Comparison of ENCODE assay signal across 8 cellular contexts in the genomic region with DNA sequence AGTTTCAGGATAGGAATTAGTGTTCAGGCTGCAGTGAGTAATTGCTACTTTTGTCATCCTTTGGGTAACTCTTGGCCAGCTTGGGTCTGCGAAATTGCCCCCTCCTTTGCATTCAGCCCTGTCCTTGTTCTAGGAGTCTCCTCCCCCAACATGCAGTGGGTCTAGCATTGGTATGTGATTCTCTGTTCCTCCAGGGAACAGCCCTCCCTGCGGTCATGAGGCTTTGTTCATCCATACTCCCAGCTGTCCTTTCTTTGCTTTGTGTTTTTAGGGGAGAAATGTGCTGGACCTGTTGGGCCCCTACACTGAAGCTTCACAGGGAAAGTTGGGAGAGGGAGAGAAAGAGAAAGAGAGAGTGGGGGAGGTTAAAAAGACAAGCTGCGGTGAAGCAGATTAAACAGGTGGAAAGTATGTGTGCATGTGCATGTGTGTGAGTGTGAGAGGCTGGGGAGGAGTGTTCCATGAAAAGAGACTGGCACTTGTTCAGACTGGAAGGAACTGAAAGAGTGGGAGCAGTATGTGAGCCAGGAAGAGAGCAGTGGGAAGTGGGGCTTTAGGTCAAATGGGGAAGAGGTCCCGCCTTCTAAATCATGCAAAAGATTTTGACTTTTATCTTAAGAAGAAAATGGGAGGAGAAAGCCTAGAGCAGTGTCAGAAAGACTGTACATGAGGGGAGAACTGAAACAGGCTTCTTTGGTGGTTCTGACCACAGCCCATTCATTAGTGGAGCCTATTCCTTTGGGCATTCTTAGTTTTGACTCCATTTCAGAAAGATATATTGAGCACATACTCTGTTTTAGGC. TPM values are rescaled to one million over a fixed set of nuclear protein-coding genes. Genes with fewer than 3 reads are reported as not detected.
A peak's percentile ranks its signal among the peaks of the same experiment; 100 is the strongest.
DNase-seq lines count a peak whose midpoint lies in the region; ATAC-seq lines count a peak whose summit lies in the region.

No MANE protein-coding gene starts in this region.

- no peaks in the 10 kb centered on the region for H3K9me3 Mint-ChIP-seq in activated naive CD8-positive, alpha-beta T cell treated with anti-CD3 and anti-CD28 coated beads, Interleukin-2, amount 50 U/mL, for 24 hours
- no peaks in the 10 kb centered on the region for H3K9me3 Mint-ChIP-seq in activated naive CD8-positive, alpha-beta T cell treated with anti-CD3 and anti-CD28 coated beads for 36 hours
- H3K9me3 Mint-ChIP-seq in stimulated activated memory B cell treated with anti-CD40 and anti-IgM and Interleukin-4, amounts not matched to agents 10 μg/mL and 1 μg/mL and 100 μg/mL, for 72 hours, result no peaks in the 10 kb centered on the region

- H3K27me3 Mint-ChIP-seq in activated naive CD8-positive, alpha-beta T cell treated with anti-CD3 and anti-CD28 coated beads, Interleukin-2, amount 50 U/mL, for 24 hours, result no peaks in the 10 kb centered on the region
- H3K27me3 Mint-ChIP-seq in activated naive CD8-positive, alpha-beta T cell treated with anti-CD3 and anti-CD28 coated beads for 36 hours, result peaks cover 3% of the 10 kb centered on the region
- H3K27me3 Mint-ChIP-seq in stimulated activated memory B cell treated with anti-CD40 and anti-IgM and Interleukin-4, amounts not matched to agents 10 μg/mL and 1 μg/mL and 100 μg/mL, for 72 hours, result no peaks in the 10 kb centered on the region

- no peak for DNase-seq in activated naive CD8-positive, alpha-beta T cell treated with anti-CD3 and anti-CD28 coated beads, Interleukin-2, amount 50 U/mL, for 24 hours
- DNase-seq in activated naive CD8-positive, alpha-beta T cell treated with anti-CD3 and anti-CD28 coated beads for 36 hours, result no peak
- peak; percentile 71 for DNase-seq in NCI-H69 (lab: John Stamatoyannopoulos, UW)
- no peak for DNase-seq in activated effector memory CD4-positive, alpha-beta T cell treated with anti-CD3 and anti-CD28 coated beads, Interleukin-2, amount 50 U/mL, for 16 hours
- DNase-seq in SW480 (ENCODE audit: low spot score), result no peak
- no peak for DNase-seq in SIG-M5 treated with dmso at 0.1 percent for 504 hours (lab: John Stamatoyannopoulos, UW; ENCODE audit: unreplicated experiment)

- H3K4me3 Mint-ChIP-seq in activated naive CD8-positive, alpha-beta T cell treated with anti-CD3 and anti-CD28 coated beads, Interleukin-2, amount 50 U/mL, for 24 hours, result no peak overlapping the region
- H3K4me3 Mint-ChIP-seq in activated naive CD8-positive, alpha-beta T cell treated with anti-CD3 and anti-CD28 coated beads for 36 hours, result no peak overlapping the region
- H3K4me3 Mint-ChIP-seq in stimulated activated memory B cell treated with anti-CD40 and anti-IgM and Interleukin-4, amounts not matched to agents 10 μg/mL and 1 μg/mL and 100 μg/mL, for 72 hours, result peak overlapping the region; percentile 41

- peaks cover 36% of the 10 kb centered on the region for H3K4me1 Mint-ChIP-seq in activated naive CD8-positive, alpha-beta T cell treated with anti-CD3 and anti-CD28 coated beads, Interleukin-2, amount 50 U/mL, for 24 hours
- H3K4me1 Mint-ChIP-seq in activated naive CD8-positive, alpha-beta T cell treated with anti-CD3 and anti-CD28 coated beads for 36 hours, result peaks cover 22% of the 10 kb centered on the region
- peaks cover 37% of the 10 kb centered on the region for H3K4me1 Mint-ChIP-seq in stimulated activated memory B cell treated with anti-CD40 and anti-IgM and Interleukin-4, amounts not matched to agents 10 μg/mL and 1 μg/mL and 100 μg/mL, for 72 hours

- peak overlapping the region; percentile 55 for H3K27ac Mint-ChIP-seq in activated naive CD8-positive, alpha-beta T cell treated with anti-CD3 and anti-CD28 coated beads, Interleukin-2, amount 50 U/mL, for 24 hours
- no peak overlapping the region for H3K27ac Mint-ChIP-seq in activated naive CD8-positive, alpha-beta T cell treated with anti-CD3 and anti-CD28 coated beads for 36 hours
- H3K27ac Mint-ChIP-seq in stimulated activated memory B cell treated with anti-CD40 and anti-IgM and Interleukin-4, amounts not matched to agents 10 μg/mL and 1 μg/mL and 100 μg/mL, for 72 hours, result peak overlapping the region; percentile 83

- no peak for ATAC-seq in activated naive CD8-positive, alpha-beta T cell treated with anti-CD3 and anti-CD28 coated beads, Interleukin-2, amount 50 U/mL, for 24 hours
- ATAC-seq in HG02678 (IDR thresholded peaks at IDR 0.05; ENCODE audit: unreplicated experiment), result peak; percentile 85
- peak; percentile 96 for ATAC-seq in stimulated activated memory B cell treated with anti-CD40 and anti-IgM and Interleukin-4, amounts not matched to agents 10 μg/mL and 1 μg/mL and 100 μg/mL, for 72 hours

- H3K36me3 Mint-ChIP-seq in activated naive CD8-positive, alpha-beta T cell treated with anti-CD3 and anti-CD28 coated beads, Interleukin-2, amount 50 U/mL, for 24 hours (ENCODE audit: low read depth), result no peaks in the 10 kb centered on the region
- no peaks in the 10 kb centered on the region for H3K36me3 Mint-ChIP-seq in activated naive CD8-positive, alpha-beta T cell treated with anti-CD3 and anti-CD28 coated beads for 36 hours
- no peaks in the 10 kb centered on the region for H3K36me3 Mint-ChIP-seq in stimulated activated memory B cell treated with anti-CD40 and anti-IgM and Interleukin-4, amounts not matched to agents 10 μg/mL and 1 μg/mL and 100 μg/mL, for 72 hours

RNA-seq across cellular contexts. Expression of gene SESN3, which starts 17.9 kb away (rescaled TPM):
- 10 to 100 TPM; 16.2 to 16.4 TPM for total RNA-seq in activated naive CD8-positive, alpha-beta T cell treated with anti-CD3 and anti-CD28 coated beads for 36 hours
